In genomic region chr12:121128908-121129704, GRCh38 we compare ENCODE assay signal across 9 cellular contexts. TPM values are rescaled to one million over a fixed set of nuclear protein-coding genes. Genes with fewer than 3 reads are reported as not detected.
A peak's percentile ranks its signal among the peaks of the same experiment; 100 is the strongest.
DNase-seq lines count a peak whose midpoint lies in the region; ATAC-seq and TF ChIP-seq lines count a peak whose summit lies in the region.
"Had no signal": no experiment of that assay in that cellular context is flagged by ENCODE, and none has a peak within 500 bp of the region (broad histone marks: within the 10 kb centered on the region; RNA-seq: fewer than 3 reads in every experiment).

No MANE protein-coding gene starts in this region.

- H3K27ac Mint-ChIP-seq in IgD-negative memory B cell, result peak overlapping the region; percentile 86 to 96 (median 94)

- peaks cover 31 to 61% (median 57%) of the 10 kb centered on the region in 3 donors for H3K4me1 Mint-ChIP-seq in IgD-negative memory B cell

- peak overlapping the region; percentile 52 to 93 (median 85) for H3K4me3 Mint-ChIP-seq in IgD-negative memory B cell

- no peaks in the 10 kb centered on the region for H3K36me3 ChIP-seq in lower lobe of right lung
- H3K36me3 ChIP-seq: cardiac muscle cell had no signal

- no peaks in the 10 kb centered on the region for H3K27me3 Mint-ChIP-seq in IgD-negative memory B cell

- no peaks in the 10 kb centered on the region for H3K9me3 ChIP-seq in lower lobe of right lung

- ATAC-seq in GM21423 (IDR thresholded peaks at IDR 0.05; ENCODE audit: unreplicated experiment), result peak; percentile 72
- peak; percentile 90 to 93 for ATAC-seq in lower lobe of right lung

- H3K36me3 Mint-ChIP-seq in IgD-negative memory B cell, result peaks cover 2% of the 10 kb centered on the region

- peaks cover 50% of the 10 kb centered on the region for H3K4me1 ChIP-seq in lower lobe of right lung

- intact Hi-C loops in lower lobe of right lung (cut with DNase I), result no loop called here

- H3K27ac ChIP-seq in lower lobe of right lung, result peak overlapping the region; percentile 76
- H3K27ac ChIP-seq: cardiac muscle cell had no signal

- no peak for TF ChIP-seq CTCF in lower lobe of right lung (IDR thresholded peaks at IDR 0.05)

- peak overlapping the region; percentile 29 for H3K4me3 ChIP-seq in lower lobe of right lung
- H3K4me3 ChIP-seq: cardiac muscle cell had no signal

- DNase-seq in Daoy (ENCODE audit: low read depth) (peak; percentile 64), cerebellar cortex (ENCODE audit: low spot score) (peak; percentile 73), lower lobe of right lung (peak; percentile 89), HK-2 (ENCODE audit: unreplicated experiment) (no peak)
- DNase-seq in activated CD4-positive, CD25-positive, alpha-beta regulatory T cell treated with anti-CD3 and anti-CD28 coated beads, Interleukin-2, amount 50 U/mL, for 16 hours (ENCODE audit: low read depth, low spot score), result peak; percentile 74
- peak; percentile 73 to 78 for DNase-seq in stimulated activated CD8-positive, alpha-beta memory T cell treated with anti-CD3 and anti-CD28 coated beads, Interleukin-15, amount 100 ng/mL, for 48 hours (ENCODE audit: low read depth in 2 of 2)

- H3K9me3 Mint-ChIP-seq in IgD-negative memory B cell, result peaks cover 0 to 1% (median 0%) of the 10 kb centered on the region in 3 donors

- H3K27me3 ChIP-seq in lower lobe of right lung (ENCODE audit: low read depth), result no peaks in the 10 kb centered on the region
- H3K27me3 ChIP-seq: cardiac muscle cell had no signal

RNA-seq across cellular contexts. Expression of gene P2RX7, which starts 3.6 kb away (rescaled TPM):
- 0.57 and 1.3 TPM in 2 replicates for total RNA-seq in Daoy (2014; rRNA removed; shearing (Covaris generic))
- polyA plus RNA-seq in IgD-negative memory B cell, result 3.8 TPM
- 20.5 TPM for total RNA-seq in lower lobe of right lung
